20 cellular contexts compared by ENCODE assay signal in genomic region chr16:17413508-17413907, GRCh38.
"Had no signal": no experiment of that assay in that cellular context is flagged by ENCODE, and none has a peak within 500 bp of the region (broad histone marks: within the 10 kb centered on the region; RNA-seq: fewer than 3 reads in every experiment).

No MANE protein-coding gene starts in this region.

- DNase-seq: activated CD4-positive, alpha-beta T cell treated with anti-CD3 and anti-CD28 coated beads, Interleukin-2, amount 50 U/mL, for 1 hour; activated CD8-positive, alpha-beta memory T cell treated with anti-CD3 and anti-CD28 coated beads for 24 hours; activated naive CD4-positive, alpha-beta T cell treated with anti-CD3 and anti-CD28 coated beads, Interleukin-2, amount 50 U/mL, for 16 hours; activated T-cell treated with anti-CD3 and anti-CD28 coated beads for 4 hours; amniotic stem cell; caudate nucleus; colonic mucosa; esophagus squamous epithelium; glutamatergic neuron; hypothalamus; left ventricle myocardium inferior; mucosa of descending colon; naive thymus-derived CD8-positive, alpha-beta T cell; nucleus accumbens; posterior cingulate gyrus; stimulated activated CD4-positive, alpha-beta T cell treated with anti-CD3 and anti-CD28 coated beads, Interleukin-15, amount 100 ng/mL, for 24 hours; stimulated activated CD4-positive, alpha-beta T cell treated with anti-CD3 and anti-CD28 coated beads, Interleukin-4, amount 100 ng/mL, for 1 hour; stimulated activated naive CD4-positive, alpha-beta T cell treated with Interleukin-2 at 50 U/mL for 16 hours had no signal

- H3K27ac Mint-ChIP-seq: type B pancreatic cell had no signal

- H3K4me3 Mint-ChIP-seq: type B pancreatic cell had no signal

- ATAC-seq: activated CD4-positive, CD25-positive, alpha-beta regulatory T cell treated with anti-CD3 and anti-CD28 coated beads, Interleukin-2, amount 50 U/mL, for 24 hours; mucosa of descending colon; naive thymus-derived CD8-positive, alpha-beta T cell had no signal

- H3K27me3 Mint-ChIP-seq: naive thymus-derived CD8-positive, alpha-beta T cell; type B pancreatic cell had no signal
